In genomic region chr20:63340158-63340688, GRCh38 we compare ENCODE assay signal across 4 cellular contexts.
TF ChIP-seq lines count a peak whose summit lies in the region.
"Not testable (repeated sequence)": the region's sequence is repeated elsewhere in the genome, so short reads cannot be mapped to it uniquely, and the experiment has no call there.

No MANE protein-coding gene starts in this region.

TF ChIP-seq in A549, 52 proteins besides CTCF, POLR2A, EP300 and RAD21:
- TF ChIP-seq HES2 (IDR thresholded peaks at IDR 0.05) (peak; percentile 42; the same call in 1 of the 2 replicates), FOSL2 (CRISPR knock-in tag; IDR thresholded peaks at IDR 0.05) (peak; percentile 22; the same call in 1 of the 2 replicates), CEBPB (IDR thresholded peaks at IDR 0.05) (peak in 1 of 2 experiments; percentile 37; a peak in 2 of 4 replicates)
- not testable (repeated sequence) for TF ChIP-seq FOSL2 (IDR thresholded peaks at IDR 0.05)
TF ChIP-seq in A549: peak in this region for 3; not testable (repeated sequence) for 49.

TF ChIP-seq in HCT116, 20 proteins besides CTCF, POLR2A, EP300 and RAD21:
- TF ChIP-seq CEBPB (IDR thresholded peaks at IDR 0.05; ENCODE audit: low read depth), result peak; percentile 65

TF ChIP-seq in WTC11, 78 proteins besides CTCF, POLR2A, EP300 and RAD21:
- peak; percentile 61; the same call in 1 of the 2 replicates for TF ChIP-seq GABPB1 (CRISPR knock-in tag; IDR thresholded peaks at IDR 0.05)

TF ChIP-seq in GM12878, 131 proteins besides CTCF, POLR2A, EP300 and RAD21:
- TF ChIP-seq ATF7 (IDR thresholded peaks at IDR 0.05; ENCODE audit: low read depth), result peak; percentile 71
